In the genomic region with DNA sequence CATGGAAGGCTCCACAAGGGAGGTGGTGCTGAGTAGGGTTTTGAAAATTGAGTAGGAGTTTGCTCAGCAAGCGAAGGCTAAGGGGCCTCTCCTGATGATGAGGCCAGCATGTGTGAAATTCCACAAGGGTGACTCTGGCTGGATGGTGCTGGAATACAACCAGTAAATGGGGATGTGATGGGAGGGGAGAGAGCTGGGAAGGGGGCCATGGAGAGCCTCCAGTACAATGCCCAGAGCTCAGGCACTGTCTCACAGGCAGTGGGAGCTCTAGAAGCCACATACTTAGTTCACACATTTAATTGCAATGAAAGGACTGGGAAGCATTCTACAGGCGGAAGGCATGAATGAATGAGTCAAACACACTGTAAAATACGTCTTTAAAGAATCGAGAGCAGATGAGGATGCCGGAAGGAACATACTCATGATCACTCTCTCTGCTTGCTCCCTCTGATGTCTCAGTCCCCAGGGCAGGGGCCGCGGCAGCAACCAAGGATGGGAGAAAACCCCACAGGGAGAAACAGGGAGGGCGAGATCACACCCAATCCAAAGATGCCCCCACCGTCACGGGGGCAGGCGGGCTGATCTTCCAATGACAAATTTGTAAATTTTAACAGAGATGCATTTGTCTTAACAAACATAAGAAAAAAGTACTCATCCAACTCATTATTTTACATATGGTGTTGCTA, we compare ENCODE assay signal across 9 cellular contexts.
"Had no signal": no experiment of that assay in that cellular context is flagged by ENCODE, and none has a peak within 500 bp of the region (broad histone marks: within the 10 kb centered on the region; RNA-seq: fewer than 3 reads in every experiment).

No MANE protein-coding gene starts in this region.

- ATAC-seq: heart left ventricle, left lobe of liver had no signal

- H3K36me3 ChIP-seq: cardiac muscle cell, heart left ventricle had no signal

- H3K4me3 ChIP-seq: cardiac muscle cell, heart left ventricle had no signal

- H3K27me3 ChIP-seq: cardiac muscle cell had no signal

- H3K27ac ChIP-seq: cardiac muscle cell, heart left ventricle, VCaP had no signal

- DNase-seq: activated CD4-positive, alpha-beta memory T cell treated with anti-CD3 and anti-CD28 coated beads for 36 hours; activated gamma-delta T cell; activated T-cell treated with anti-CD3 and anti-CD28 coated beads, Interleukin-2, amount 50 U/mL, for 48 hours; heart left ventricle; stimulated activated CD4-positive, alpha-beta T cell treated with anti-CD3 and anti-CD28 coated beads, Interleukin-4, amount 100 ng/mL, for 24 hours; T1000 had no signal

- H3K9me3 ChIP-seq: heart left ventricle had no signal
